In genomic region chr2:170967553-170967952, GRCh38 we compare ENCODE assay signal across 22 cellular contexts.
"Had no signal": no experiment of that assay in that cellular context is flagged by ENCODE, and none has a peak within 500 bp of the region (broad histone marks: within the 10 kb centered on the region; RNA-seq: fewer than 3 reads in every experiment).

No MANE protein-coding gene starts in this region.

- H3K4me1 ChIP-seq: pancreas, upper lobe of right lung, uterus had no signal

- H3K27ac ChIP-seq: coronary artery, esophagus squamous epithelium, neutrophil, pancreas, sigmoid colon, transverse colon, upper lobe of right lung, uterus had no signal

- H3K4me3 Mint-ChIP-seq: immature natural killer cell; memory B cell; natural killer cell; stimulated activated naive B cell treated with anti-CD40 and anti-IgM and Interleukin-4, amounts not matched to agents 10 μg/mL and 1 μg/mL and 100 μg/mL, for 72 hours; stimulated activated naive CD8-positive, alpha-beta T cell treated with anti-CD3 and anti-CD28 coated beads, Interleukin-15, Interleukin-2, amounts not matched to agents 100 ng/mL and 50 ng/mL, for 24 hours had no signal

- H3K36me3 ChIP-seq: uterus had no signal

- H3K9me3 Mint-ChIP-seq: immature natural killer cell; memory B cell; natural killer cell; stimulated activated naive B cell treated with anti-CD40 and anti-IgM and Interleukin-4, amounts not matched to agents 10 μg/mL and 1 μg/mL and 100 μg/mL, for 72 hours; stimulated activated naive CD8-positive, alpha-beta T cell treated with anti-CD3 and anti-CD28 coated beads, Interleukin-15, Interleukin-2, amounts not matched to agents 100 ng/mL and 50 ng/mL, for 24 hours had no signal

- H3K4me3 ChIP-seq: coronary artery, esophagus squamous epithelium, lung, pancreas, sigmoid colon, transverse colon, upper lobe of right lung, uterus had no signal

- H3K27me3 ChIP-seq: esophagus squamous epithelium, neutrophil, pancreas, sigmoid colon, transverse colon, upper lobe of right lung, uterus had no signal

- H3K9me3 ChIP-seq: esophagus squamous epithelium, neutrophil, pancreas, sigmoid colon, transverse colon, upper lobe of right lung, uterus had no signal

- DNase-seq: effector memory CD4-positive, alpha-beta T cell; esophagus squamous epithelium; foreskin melanocyte; hypothalamus; immature natural killer cell; islet precursor cell; kidney glomerular epithelial cell; left colon; natural killer cell; pancreas; sigmoid colon; stimulated activated CD4-positive, alpha-beta T cell treated with anti-CD3 and anti-CD28 coated beads, Interleukin-2, amount 100 ng/mL, for 24 hours; stimulated activated CD4-positive, alpha-beta T cell treated with anti-CD3 and anti-CD28 coated beads, Interleukin-4, amount 100 ng/mL, for 24 hours; stimulated activated naive B cell treated with anti-CD40 and anti-IgM and Interleukin-4, amounts not matched to agents 10 μg/mL and 1 μg/mL and 100 μg/mL, for 72 hours; transverse colon; upper lobe of right lung; uterus had no signal

- H3K27me3 Mint-ChIP-seq: memory B cell; stimulated activated naive B cell treated with anti-CD40 and anti-IgM and Interleukin-4, amounts not matched to agents 10 μg/mL and 1 μg/mL and 100 μg/mL, for 72 hours; stimulated activated naive CD8-positive, alpha-beta T cell treated with anti-CD3 and anti-CD28 coated beads, Interleukin-15, Interleukin-2, amounts not matched to agents 100 ng/mL and 50 ng/mL, for 24 hours had no signal

- H3K4me1 Mint-ChIP-seq: memory B cell, natural killer cell had no signal
